In the genomic region with DNA sequence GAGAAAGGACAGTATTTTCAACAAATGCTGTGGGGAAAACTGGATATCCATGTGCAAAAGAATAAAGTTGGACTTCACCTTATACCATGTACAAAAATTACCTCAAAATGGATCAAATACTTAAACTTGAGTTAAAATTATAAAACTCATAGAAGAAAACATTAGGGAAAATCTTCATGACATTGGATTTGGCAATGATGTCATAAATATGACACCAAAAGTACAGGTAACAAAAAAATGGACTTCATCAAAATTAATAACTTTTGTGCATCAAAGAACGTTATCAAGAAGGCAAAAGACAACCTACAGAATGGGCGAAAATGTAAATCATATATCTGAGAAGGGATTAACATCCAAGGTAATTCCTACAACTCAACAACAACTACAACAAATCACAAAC, we compare ENCODE assay signal across 7 cellular contexts.
"Had no signal": no experiment of that assay in that cellular context is flagged by ENCODE, and none has a peak within 500 bp of the region (broad histone marks: within the 10 kb centered on the region; RNA-seq: fewer than 3 reads in every experiment).

No MANE protein-coding gene starts in this region.

- FAIRE-seq: HTR-8/SVneo, K562 had no signal

- H3K4me2 ChIP-seq: KMS-11 had no signal

- H3K4me3 ChIP-seq: K562 had no signal

- DNase-seq: IMR-90, KBM-7, KG1 had no signal

- H3K9ac ChIP-seq: KMS-11 had no signal

- H3K27ac ChIP-seq: HL-60, KMS-11 had no signal

- ATAC-seq: K562 had no signal
